In genomic region chr2:37188570-37188969, GRCh38 we compare ENCODE assay signal across 1 cellular context.
TF ChIP-seq lines count a peak whose summit lies in the region.

TSS of gene SULT6B1 (minus strand) at chr2:37188670. CDS start at chr2:37188640, 30 bp downstream.

TF ChIP-seq in HCT116, 20 proteins besides CTCF, POLR2A, EP300 and RAD21 (continued from another document):
- TF ChIP-seq ATF3 (IDR thresholded peaks at IDR 0.05), result no peak
- no peak for TF ChIP-seq MAX (IDR thresholded peaks at IDR 0.05)
- TF ChIP-seq ZNF274 (IDR thresholded peaks at IDR 0.05; ENCODE audit: low read depth, low read length), result no peak
- no peak for TF ChIP-seq YY1 (IDR thresholded peaks at IDR 0.05; ENCODE audit: extremely low read depth, insufficient replicate concordance, low read depth, low read length)
- TF ChIP-seq JUND (IDR thresholded peaks at IDR 0.05), result no peak
- TF ChIP-seq ZFX (IDR thresholded peaks at IDR 0.05), result no peak
- TF ChIP-seq ELF1 (IDR thresholded peaks at IDR 0.05; ENCODE audit: borderline replicate concordance, low read depth), result no peak
- no peak for TF ChIP-seq EZH2phosphoT487 (IDR thresholded peaks at IDR 0.05; ENCODE audit: borderline replicate concordance)
- TF ChIP-seq SP1 (IDR thresholded peaks at IDR 0.05; ENCODE audit: low read depth), result no peak
- TF ChIP-seq EGR1 (IDR thresholded peaks at IDR 0.05; ENCODE audit: low read depth), result no peak
